In the genomic region with DNA sequence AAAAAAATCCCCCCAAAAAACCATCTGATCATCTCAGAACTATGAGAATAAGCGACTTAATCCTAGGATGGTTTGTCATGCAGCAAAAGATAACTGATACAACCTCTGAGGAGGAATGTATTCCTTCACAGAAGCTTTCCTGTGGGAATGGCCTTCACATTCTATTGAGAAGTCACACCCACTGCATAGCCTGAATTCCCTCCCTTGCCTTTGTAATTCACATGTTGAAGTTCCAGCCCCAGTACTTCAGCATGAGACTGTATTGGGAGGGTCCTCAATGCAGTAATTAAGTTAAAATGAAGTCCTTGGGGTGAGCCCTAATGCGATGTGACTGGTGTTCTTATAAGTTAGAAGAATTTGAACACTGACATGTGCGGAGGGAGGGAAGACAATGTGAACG, we compare ENCODE assay signal across 15 cellular contexts.
DNase-seq lines count a peak whose midpoint lies in the region; TF ChIP-seq lines count a peak whose summit lies in the region.
"Had no signal": no experiment of that assay in that cellular context is flagged by ENCODE, and none has a peak within 500 bp of the region (broad histone marks: within the 10 kb centered on the region; RNA-seq: fewer than 3 reads in every experiment).

No MANE protein-coding gene starts in this region.

- no peak overlapping the region for H2BK5ac ChIP-seq in neuronal stem cell (ENCODE audit: low read length)

- H3K9me3 ChIP-seq in SK-N-SH (no peaks in the 10 kb centered on the region), neuronal stem cell (replicated peaks in 1 of 2; ENCODE audit: control insufficient read depth in 2 of 2, insufficient read depth in 1 of 2, low read depth in 1 of 2, low read length in 2 of 2) (no peaks in the 10 kb centered on the region), left ventricle myocardium inferior (replicated peaks) (peaks cover 3% of the 10 kb centered on the region)

- H3K4ac ChIP-seq in neuronal stem cell (ENCODE audit: low read length), result no peak overlapping the region

- H3K23ac ChIP-seq in neuronal stem cell (ENCODE audit: low read depth, low read length, poor library complexity), result no peak overlapping the region

- no peak overlapping the region for H3K18ac ChIP-seq in neuronal stem cell (ENCODE audit: low read length)

- H3K27ac ChIP-seq in SK-N-SH (ENCODE audit: low read depth in 2 of 2, low read length in 1 of 2) (peak overlapping the region; percentile 80 to 84), neuronal stem cell (replicated peaks; ENCODE audit: low read length) (peak overlapping the region; percentile 14), left ventricle myocardium inferior (replicated peaks) (no peak overlapping the region)

- no peak for TF ChIP-seq RAD21 in SK-N-SH (IDR thresholded peaks at IDR 0.05; ENCODE audit: low read length)

- DNase-seq in EH (ENCODE audit: low read depth), result peak; percentile 84
- DNase-seq in SK-N-SH, result no peak
- DNase-seq in fibroblast of peridontal ligament (ENCODE audit: extremely low read depth), result peak; percentile 50
- no peak for DNase-seq in neuronal stem cell (ENCODE audit: low spot score)
- no peak for DNase-seq in NCI-H82 (lab: John Stamatoyannopoulos, UW)
- no peak for DNase-seq in left ventricle myocardium inferior
- DNase-seq in T-helper 2 cell, result no peak
- no peak for DNase-seq in GM10266 (ENCODE audit: extremely low spot score)
- DNase-seq: AML-193, COR-L47, KG1, NCI-H1436, NCI-H2081, NCI-H510A, NCI-H774 had no signal

- H3K27me3 ChIP-seq in SK-N-SH (ENCODE audit: insufficient read depth) (no peaks in the 10 kb centered on the region), neuronal stem cell (ENCODE audit: control insufficient read depth in 3 of 3, insufficient read depth in 3 of 3, low read depth in 1 of 3, low read length in 3 of 3) (no peaks in the 10 kb centered on the region), left ventricle myocardium inferior (ENCODE audit: low read depth) (no peaks in the 10 kb centered on the region)

- no peak overlapping the region for H2BK12ac ChIP-seq in neuronal stem cell (ENCODE audit: low read length)

- H3K9ac ChIP-seq in SK-N-SH (no peak overlapping the region), neuronal stem cell (ENCODE audit: low read depth, low read length, poor library complexity) (no peak overlapping the region)

- no peaks in the 10 kb centered on the region for H4K20me1 ChIP-seq in SK-N-SH (ENCODE audit: insufficient read depth)

- H3K4me1 ChIP-seq in SK-N-SH (ENCODE audit: control insufficient read depth in 1 of 2, insufficient read depth in 2 of 2, low read depth in 1 of 2, low read length in 1 of 2) (peaks cover 11 to 17% of the 10 kb centered on the region in 2 experiments), neuronal stem cell (ENCODE audit: control insufficient read depth in 2 of 2, insufficient read depth in 1 of 2, low read depth in 1 of 2, low read length in 2 of 2) (peaks cover 0 to 8% of the 10 kb centered on the region in 2 donors), left ventricle myocardium inferior (no peaks in the 10 kb centered on the region)

- TF ChIP-seq CTCF in SK-N-SH (IDR thresholded peaks at IDR 0.05) (no peak), left ventricle myocardium inferior (IDR thresholded peaks at IDR 0.05; ENCODE audit: borderline replicate concordance) (no peak), GM10266 (IDR thresholded peaks at IDR 0.05; ENCODE audit: control insufficient read depth, insufficient read depth, low read depth, missing control alignments) (no peak)

- H3K36me3 ChIP-seq in SK-N-SH (replicated peaks in 1 of 2; ENCODE audit: control insufficient read depth in 1 of 2, insufficient read depth in 2 of 2, low read length in 1 of 2), result no peaks in the 10 kb centered on the region
- no peaks in the 10 kb centered on the region for H3K36me3 ChIP-seq in neuronal stem cell (replicated peaks in 1 of 2; ENCODE audit: control insufficient read depth in 2 of 2, insufficient read depth in 2 of 2, low read length in 2 of 2)
- H3K36me3 ChIP-seq in left ventricle myocardium inferior, result no peaks in the 10 kb centered on the region

- peaks cover 9% of the 10 kb centered on the region for H3F3A ChIP-seq in SK-N-SH (replicated peaks; ENCODE audit: insufficient read depth)

- H4K91ac ChIP-seq in neuronal stem cell (ENCODE audit: low read depth, low read length, poor library complexity), result no peak overlapping the region

- TF ChIP-seq EP300 in SK-N-SH (IDR thresholded peaks at IDR 0.05; ENCODE audit: borderline replicate concordance in 1 of 2, low read depth in 1 of 2, low read length in 1 of 2), result no peak

- H2BK15ac ChIP-seq in neuronal stem cell (ENCODE audit: low read length), result no peak overlapping the region

- WGBS in SK-N-SH (ENCODE audit: low lambda C conversion rate), result 90% methylated on average over 4 of the region's 4 CpGs
- no CpG with 5 or more reads among the region's 4 CpGs for WGBS in neuronal stem cell (ENCODE audit: extremely low coverage in 2 of 2, insufficient read length in 2 of 2, insufficient replicate concordance in 1 of 2), 2 donors

- POLR2A ChIA-PET in SK-N-SH (lab: Yijun Ruan, JAX), result no interaction called here

- H3K79me2 ChIP-seq in SK-N-SH (ENCODE audit: insufficient read depth), result no peaks in the 10 kb centered on the region

- H3K4me3 ChIP-seq in SK-N-SH (ENCODE audit: low read depth in 2 of 2, low read length in 1 of 2), result no peak overlapping the region
- no peak overlapping the region for H3K4me3 ChIP-seq in neuronal stem cell (ENCODE audit: low read length in 2 of 2)
- no peak overlapping the region for H3K4me3 ChIP-seq in left ventricle myocardium inferior

- H2BK120ac ChIP-seq in neuronal stem cell (ENCODE audit: low read depth, low read length), result no peak overlapping the region

- CTCF ChIA-PET in SK-N-SH (lab: Yijun Ruan, JAX), result no interaction called here

- H3K4me2 ChIP-seq in SK-N-SH (peak overlapping the region; percentile 36; the same call in 1 of the 2 replicates), neuronal stem cell (ENCODE audit: insufficient read depth, low read length, poor library complexity, severe bottlenecking) (no peak overlapping the region)

- H2AFZ ChIP-seq in SK-N-SH (ENCODE audit: low read depth) (peak overlapping the region; percentile 3; the same call in 1 of the 2 replicates), neuronal stem cell (ENCODE audit: low read length) (no peak overlapping the region)

- no peaks in the 10 kb centered on the region for H3K79me1 ChIP-seq in neuronal stem cell (ENCODE audit: low read depth, low read length)

- H2AK5ac ChIP-seq in neuronal stem cell (ENCODE audit: low read depth, low read length), result no peak overlapping the region

- H3K9me2 ChIP-seq in SK-N-SH, result no peaks in the 10 kb centered on the region

- no peak overlapping the region for H4K8ac ChIP-seq in neuronal stem cell (ENCODE audit: low read depth, low read length)

- no peak overlapping the region for H3K14ac ChIP-seq in neuronal stem cell (ENCODE audit: low read length)

- intact Hi-C loops in left ventricle myocardium inferior (cut with micrococcal nuclease), result no loop called here

TF ChIP-seq in SK-N-SH, 30 proteins besides CTCF, POLR2A, EP300 and RAD21 (continues in another document):
- no peak for TF ChIP-seq YY1 (IDR thresholded peaks at IDR 0.05; ENCODE audit: low read depth)
- TF ChIP-seq ELF1 (IDR thresholded peaks at IDR 0.05), result no peak
- TF ChIP-seq, protein P1, sequence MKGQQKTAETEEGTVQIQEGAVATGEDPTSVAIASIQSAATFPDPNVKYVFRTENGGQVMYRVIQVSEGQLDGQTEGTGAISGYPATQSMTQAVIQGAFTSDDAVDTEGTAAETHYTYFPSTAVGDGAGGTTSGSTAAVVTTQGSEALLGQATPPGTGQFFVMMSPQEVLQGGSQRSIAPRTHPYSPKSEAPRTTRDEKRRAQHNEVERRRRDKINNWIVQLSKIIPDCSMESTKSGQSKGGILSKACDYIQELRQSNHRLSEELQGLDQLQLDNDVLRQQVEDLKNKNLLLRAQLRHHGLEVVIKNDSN (IDR thresholded peaks at IDR 0.05; ENCODE audit: borderline replicate concordance, low read depth), result no peak
- TF ChIP-seq EZH2phosphoT487 (IDR thresholded peaks at IDR 0.05; ENCODE audit: borderline replicate concordance, low read depth), result no peak
- TF ChIP-seq MEF2A (IDR thresholded peaks at IDR 0.05; ENCODE audit: borderline replicate concordance, low read depth), result no peak
- TF ChIP-seq, protein P2, sequence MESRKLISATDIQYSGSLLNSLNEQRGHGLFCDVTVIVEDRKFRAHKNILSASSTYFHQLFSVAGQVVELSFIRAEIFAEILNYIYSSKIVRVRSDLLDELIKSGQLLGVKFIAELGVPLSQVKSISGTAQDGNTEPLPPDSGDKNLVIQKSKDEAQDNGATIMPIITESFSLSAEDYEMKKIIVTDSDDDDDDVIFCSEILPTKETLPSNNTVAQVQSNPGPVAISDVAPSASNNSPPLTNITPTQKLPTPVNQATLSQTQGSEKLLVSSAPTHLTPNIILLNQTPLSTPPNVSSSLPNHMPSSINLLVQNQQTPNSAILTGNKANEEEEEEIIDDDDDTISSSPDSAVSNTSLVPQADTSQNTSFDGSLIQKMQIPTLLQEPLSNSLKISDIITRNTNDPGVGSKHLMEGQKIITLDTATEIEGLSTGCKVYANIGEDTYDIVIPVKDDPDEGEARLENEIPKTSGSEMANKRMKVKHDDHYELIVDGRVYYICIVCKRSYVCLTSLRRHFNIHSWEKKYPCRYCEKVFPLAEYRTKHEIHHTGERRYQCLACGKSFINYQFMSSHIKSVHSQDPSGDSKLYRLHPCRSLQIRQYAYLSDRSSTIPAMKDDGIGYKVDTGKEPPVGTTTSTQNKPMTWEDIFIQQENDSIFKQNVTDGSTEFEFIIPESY (IDR thresholded peaks at IDR 0.05; ENCODE audit: borderline replicate concordance, low read depth), result no peak
- TF ChIP-seq TAF1 (IDR thresholded peaks at IDR 0.05; ENCODE audit: borderline replicate concordance, low read depth, low read length), result no peak
- no peak for TF ChIP-seq POLR2AphosphoS5 (IDR thresholded peaks at IDR 0.05; ENCODE audit: low read depth, low read length)
- no peak for TF ChIP-seq JUND (IDR thresholded peaks at IDR 0.05)
- TF ChIP-seq, protein P3, sequence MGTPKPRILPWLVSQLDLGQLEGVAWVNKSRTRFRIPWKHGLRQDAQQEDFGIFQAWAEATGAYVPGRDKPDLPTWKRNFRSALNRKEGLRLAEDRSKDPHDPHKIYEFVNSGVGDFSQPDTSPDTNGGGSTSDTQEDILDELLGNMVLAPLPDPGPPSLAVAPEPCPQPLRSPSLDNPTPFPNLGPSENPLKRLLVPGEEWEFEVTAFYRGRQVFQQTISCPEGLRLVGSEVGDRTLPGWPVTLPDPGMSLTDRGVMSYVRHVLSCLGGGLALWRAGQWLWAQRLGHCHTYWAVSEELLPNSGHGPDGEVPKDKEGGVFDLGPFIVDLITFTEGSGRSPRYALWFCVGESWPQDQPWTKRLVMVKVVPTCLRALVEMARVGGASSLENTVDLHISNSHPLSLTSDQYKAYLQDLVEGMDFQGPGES (IDR thresholded peaks at IDR 0.05; ENCODE audit: low read depth, low read length), result no peak
- TF ChIP-seq, protein P4, sequence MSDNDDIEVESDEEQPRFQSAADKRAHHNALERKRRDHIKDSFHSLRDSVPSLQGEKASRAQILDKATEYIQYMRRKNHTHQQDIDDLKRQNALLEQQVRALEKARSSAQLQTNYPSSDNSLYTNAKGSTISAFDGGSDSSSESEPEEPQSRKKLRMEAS (IDR thresholded peaks at IDR 0.05; ENCODE audit: low read depth), result no peak
- no peak for TF ChIP-seq TEAD4 (IDR thresholded peaks at IDR 0.05; ENCODE audit: borderline replicate concordance, insufficient read depth)

Comparison
In these comparisons a context has a peak if more than half of its experiments do, and no peak if none do; other contexts are left out.
1. DNase-seq: peak in EH (single experiment) and fibroblast of peridontal ligament (single experiment); none in SK-N-SH (single experiment), neuronal stem cell (single experiment), NCI-H82 (single experiment), left ventricle myocardium inferior (single experiment), T-helper 2 cell (0 of 5) and GM10266 (single experiment).